Comparison of ENCODE assay signal across 36 cellular contexts in the genomic region with DNA sequence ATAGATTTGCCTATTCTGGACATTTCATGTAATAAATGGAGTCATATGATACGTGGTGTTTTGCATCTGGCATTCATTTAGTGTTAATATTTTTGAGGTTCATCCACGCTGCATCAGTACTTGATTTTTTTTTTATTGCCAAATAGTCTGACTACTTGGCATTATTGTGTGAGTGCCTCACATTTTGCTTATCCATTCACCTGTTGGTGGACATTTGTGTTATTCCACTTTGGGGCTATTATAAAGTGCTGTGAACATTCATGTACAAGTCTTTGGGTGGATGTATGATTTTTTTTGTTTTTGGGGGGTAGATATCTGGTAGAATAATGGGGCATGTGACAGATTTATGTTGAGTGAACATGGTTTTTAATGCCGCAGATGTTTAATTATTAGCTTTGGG.
"Had no signal": no experiment of that assay in that cellular context is flagged by ENCODE, and none has a peak within 500 bp of the region (broad histone marks: within the 10 kb centered on the region; RNA-seq: fewer than 3 reads in every experiment).

No MANE protein-coding gene starts in this region.

- H3K4me3 ChIP-seq: Peyer's patch, SJSA1 had no signal

- H3K9ac ChIP-seq: KMS-11 had no signal

- H3K27ac ChIP-seq: brain microvascular endothelial cell, KMS-11, Peyer's patch, SJSA1, VCaP had no signal

- H3K27me3 ChIP-seq: brain microvascular endothelial cell, Peyer's patch, SJSA1 had no signal

- ATAC-seq: PC-3 had no signal

- H3K36me3 ChIP-seq: brain microvascular endothelial cell, Peyer's patch had no signal

- H3K4me1 ChIP-seq: SJSA1 had no signal

- DNase-seq: activated B cell treated with CpG ODN at 0.5 μM for 24 hours; activated CD4-positive, alpha-beta memory T cell treated with anti-CD3 and anti-CD28 coated beads for 36 hours; activated CD4-positive, alpha-beta T cell treated with anti-CD3 and anti-CD28 coated beads for 4 hours; activated CD4-positive, alpha-beta T cell treated with anti-CD3 and anti-CD28 coated beads, Interleukin-2, amount 50 U/mL, for 1 hour; activated CD4-positive, CD25-positive, alpha-beta regulatory T cell treated with anti-CD3 and anti-CD28 coated beads, Interleukin-2, amount 50 U/mL, for 72 hours; activated CD8-positive, alpha-beta memory T cell treated with anti-CD3 and anti-CD28 coated beads, Interleukin-2, amount 50 U/mL, for 4 hours; activated effector memory CD4-positive, alpha-beta T cell treated with anti-CD3 and anti-CD28 coated beads, Interleukin-2, amount 50 U/mL, for 16 hours; activated naive CD4-positive, alpha-beta T cell; activated naive CD4-positive, alpha-beta T cell treated with anti-CD3 and anti-CD28 coated beads, Interleukin-2, amount 50 U/mL, for 16 hours; activated naive CD8-positive, alpha-beta T cell treated with anti-CD3 and anti-CD28 coated beads for 36 hours; activated T-cell treated with anti-CD3 and anti-CD28 coated beads, Interleukin-2, amount 50 U/mL, for 48 hours; amniotic stem cell; aorta; brain microvascular endothelial cell; NCI-H1092 treated with DMSO at 0.1 percent for 48 hours; NCI-H1417; NCI-H146; NCI-H187; NCI-H2029 treated with DMSO at 0.1 percent for 48 hours; NCI-H2107; NCI-H2171 treated with DMSO at 0.1 percent for 48 hours; NCI-H2227 treated with DMSO at 0.1 percent for 48 hours; NCI-H446; NCI-H510A treated with DMSO at 0.1 percent for 48 hours; NCI-H69; PC-3; Peyer's patch; RPMI8226; SHP77 treated with DMSO at 0.1 percent for 48 hours; SW 1271; T-helper 1 cell; T-helper 2 cell; T-helper 9 cell had no signal

- H3K9me3 ChIP-seq: Peyer's patch, SJSA1 had no signal
